Comparison of ENCODE assay signal across 11 cellular contexts in genomic region chr2:98485453-98485755, GRCh38. TPM values are rescaled to one million over a fixed set of nuclear protein-coding genes. Genes with fewer than 3 reads are reported as not detected.
A peak's percentile ranks its signal among the peaks of the same experiment; 100 is the strongest.
DNase-seq lines count a peak whose midpoint lies in the region; ATAC-seq lines count a peak whose summit lies in the region.
"Had no signal": no experiment of that assay in that cellular context is flagged by ENCODE, and none has a peak within 500 bp of the region (broad histone marks: within the 10 kb centered on the region; RNA-seq: fewer than 3 reads in every experiment).

No MANE protein-coding gene starts in this region.

- H3K9me3 ChIP-seq in T-helper 17 cell (ENCODE audit: control insufficient read depth, low read length, poor library complexity, severe bottlenecking), result no peaks in the 10 kb centered on the region
- H3K9me3 ChIP-seq: Caco-2 had no signal

- ATAC-seq in stimulated activated naive CD8-positive, alpha-beta T cell treated with anti-CD3 and anti-CD28 coated beads, Interleukin-15, Interleukin-2, amounts not matched to agents 100 U/mL and 50 U/mL, for 24 hours, result no peak
- ATAC-seq in T-helper 17 cell (no peak), sciatic nerve (no peak)
- ATAC-seq: left colon had no signal

- peak overlapping the region; percentile 8 for H3K4me3 Mint-ChIP-seq in stimulated activated naive CD8-positive, alpha-beta T cell treated with anti-CD3 and anti-CD28 coated beads, Interleukin-15, Interleukin-2, amounts not matched to agents 100 ng/mL and 50 ng/mL, for 24 hours
- H3K4me3 Mint-ChIP-seq in T-helper 17 cell (no peak overlapping the region), immature natural killer cell (peak overlapping the region; percentile 28 to 65 (median 50))

- H3K36me3 Mint-ChIP-seq in stimulated activated naive CD8-positive, alpha-beta T cell treated with anti-CD3 and anti-CD28 coated beads, Interleukin-15, Interleukin-2, amounts not matched to agents 100 ng/mL and 50 ng/mL, for 24 hours (ENCODE audit: low read depth), result no peaks in the 10 kb centered on the region
- H3K36me3 Mint-ChIP-seq in T-helper 17 cell (ENCODE audit: low read depth) (no peaks in the 10 kb centered on the region), immature natural killer cell (no peaks in the 10 kb centered on the region)

- intact Hi-C loops in sciatic nerve (cut with DNase I), result no loop called here

- no peaks in the 10 kb centered on the region for H3K9me3 Mint-ChIP-seq in stimulated activated naive CD8-positive, alpha-beta T cell treated with anti-CD3 and anti-CD28 coated beads, Interleukin-15, Interleukin-2, amounts not matched to agents 100 ng/mL and 50 ng/mL, for 24 hours
- no peaks in the 10 kb centered on the region for H3K9me3 Mint-ChIP-seq in immature natural killer cell

- H3K4me1 Mint-ChIP-seq in stimulated activated naive CD8-positive, alpha-beta T cell treated with anti-CD3 and anti-CD28 coated beads, Interleukin-15, Interleukin-2, amounts not matched to agents 100 ng/mL and 50 ng/mL, for 24 hours (ENCODE audit: low read depth), result peaks cover 98% of the 10 kb centered on the region
- H3K4me1 Mint-ChIP-seq in T-helper 17 cell, result peaks cover 74% of the 10 kb centered on the region
- H3K4me1 Mint-ChIP-seq in immature natural killer cell, result peaks cover 97 to 100% of the 10 kb centered on the region in 2 donors

- DNase-seq in stimulated activated naive CD8-positive, alpha-beta T cell treated with anti-CD3 and anti-CD28 coated beads, Interleukin-15, Interleukin-2, amounts not matched to agents 100 U/mL and 50 U/mL, for 24 hours, result no peak
- DNase-seq in T-helper 17 cell, result no peak
- DNase-seq in immature natural killer cell, result no peak
- DNase-seq in stimulated activated CD4-positive, alpha-beta T cell treated with anti-CD3 and anti-CD28 coated beads, Interleukin-4, amount 100 ng/mL, for 1 hour, result no peak
- DNase-seq in central memory CD4-positive, alpha-beta T cell, result no peak
- no peak for DNase-seq in sciatic nerve (ENCODE audit: low spot score)
- DNase-seq: activated gamma-delta T cell treated with Interleukin-2 at 50 U/mL for 16 hours, Caco-2, left colon, NCI-H2029 treated with DMSO at 0.1 percent for 48 hours had no signal

- H3K27ac Mint-ChIP-seq in stimulated activated naive CD8-positive, alpha-beta T cell treated with anti-CD3 and anti-CD28 coated beads, Interleukin-15, Interleukin-2, amounts not matched to agents 100 ng/mL and 50 ng/mL, for 24 hours, result peak overlapping the region; percentile 71
- H3K27ac Mint-ChIP-seq in T-helper 17 cell (peak overlapping the region; percentile 95), immature natural killer cell (peak overlapping the region; percentile 72 to 94 (median 81))

- H3K27me3 Mint-ChIP-seq in stimulated activated naive CD8-positive, alpha-beta T cell treated with anti-CD3 and anti-CD28 coated beads, Interleukin-15, Interleukin-2, amounts not matched to agents 100 ng/mL and 50 ng/mL, for 24 hours, result no peaks in the 10 kb centered on the region
- H3K27me3 Mint-ChIP-seq in T-helper 17 cell (no peaks in the 10 kb centered on the region), immature natural killer cell (ENCODE audit: low read depth in 3 of 3) (peaks cover 2% of the 10 kb centered on the region in 3 donors)

RNA-seq across cellular contexts. Expression of gene INPP4A, which starts 40.7 kb away (rescaled TPM):
- total RNA-seq in T-helper 17 cell (100 to 1,000 TPM; 109 to 110 TPM), sciatic nerve (29.8 TPM)
- 100 to 1,000 TPM in 1 of 3 donors, 10 to 100 TPM in 2; 34.1 to 101 (median 35.0) TPM for polyA plus RNA-seq in immature natural killer cell
